9 cellular contexts compared by ENCODE assay signal in genomic region chr6:125512621-125513020, GRCh38.
A peak's percentile ranks its signal among the peaks of the same experiment; 100 is the strongest.
DNase-seq lines count a peak whose midpoint lies in the region; ATAC-seq and TF ChIP-seq lines count a peak whose summit lies in the region.
"Had no signal": no experiment of that assay in that cellular context is flagged by ENCODE, and none has a peak within 500 bp of the region (broad histone marks: within the 10 kb centered on the region; RNA-seq: fewer than 3 reads in every experiment).

No MANE protein-coding gene starts in this region.

- intact Hi-C loops in left lung (cut with DNase I): no loop called here

- no peaks in the 10 kb centered on the region for H3K4me1 ChIP-seq in left lung

- peak; percentile 5 for DNase-seq in DMS153 treated with DMSO at 0.1 percent for 48 hours (lab: John Stamatoyannopoulos, UW; ENCODE audit: unreplicated experiment)
- DNase-seq in dermis blood vessel endothelial cell: peak; percentile 22
- DNase-seq in GDM1 (lab: John Stamatoyannopoulos, UW): no peak
- DNase-seq in left lung: no peak
- DNase-seq: activated CD4-positive, alpha-beta T cell treated with anti-CD3 and anti-CD28 coated beads for 48 hours had no signal

- peak; percentile 67 for ATAC-seq in GM19328 (IDR thresholded peaks at IDR 0.05; ENCODE audit: unreplicated experiment)
- peak; percentile 76 for ATAC-seq in HG03378 (IDR thresholded peaks at IDR 0.05; ENCODE audit: unreplicated experiment)
- ATAC-seq in left lung: no peak
- ATAC-seq in GM21825 (IDR thresholded peaks at IDR 0.05; ENCODE audit: unreplicated experiment): no peak
- ATAC-seq in activated CD4-positive, CD25-positive, alpha-beta regulatory T cell treated with anti-CD3 and anti-CD28 coated beads, Interleukin-2, amount 50 U/mL, for 24 hours: no peak

- H3K27me3 ChIP-seq in left lung: no peaks in the 10 kb centered on the region

- H3K36me3 ChIP-seq in left lung: no peaks in the 10 kb centered on the region

- H3K27ac ChIP-seq in left lung: no peak overlapping the region

- TF ChIP-seq CTCF in left lung (IDR thresholded peaks at IDR 0.05): no peak

- H3K9me3 ChIP-seq in left lung: no peaks in the 10 kb centered on the region

- H3K4me3 ChIP-seq in left lung: no peak overlapping the region

Comparison
In these comparisons a context has a peak if more than half of its experiments do, and no peak if none do; other contexts are left out.
1. DNase-seq: peak in DMS153 treated with DMSO at 0.1 percent for 48 hours (single experiment) and dermis blood vessel endothelial cell (single experiment); none in GDM1 (single experiment) and left lung (0 of 2).
2. ATAC-seq: peak in GM19328 (single experiment) and HG03378 (single experiment); none in left lung (single experiment), GM21825 (single experiment) and activated CD4-positive, CD25-positive, alpha-beta regulatory T cell treated with anti-CD3 and anti-CD28 coated beads, Interleukin-2, amount 50 U/mL, for 24 hours (0 of 2).